ENCODE assay signal across 18 cellular contexts in genomic region chr5:68420476-68421344, GRCh38.
A peak's percentile ranks its signal among the peaks of the same experiment; 100 is the strongest.
DNase-seq lines count a peak whose midpoint lies in the region; ATAC-seq, FAIRE-seq and TF ChIP-seq lines count a peak whose summit lies in the region.
"Had no signal": no experiment of that assay in that cellular context is flagged by ENCODE, and none has a peak within 500 bp of the region (broad histone marks: within the 10 kb centered on the region; RNA-seq: fewer than 3 reads in every experiment).

No MANE protein-coding gene starts in this region.

- FAIRE-seq in H54 (lab: Jason Lieb, UNC): no peak
- FAIRE-seq: H1 had no signal

- H3K4me2 ChIP-seq in BLaER1 (peak overlapping the region; percentile 49; the same call in 1 of the 2 replicates), parathyroid adenoma (ENCODE audit: low read length) (no peak overlapping the region)
- H3K4me2 ChIP-seq: neural progenitor cell had no signal

- TF ChIP-seq POLR2A in H54 (IDR thresholded peaks at IDR 0.05; ENCODE audit: low read depth, low read length): no peak

- WGBS in heart right ventricle, 2 donors: 64% methylated on average over 10 of the region's 10 CpGs

- intact Hi-C loops in heart right ventricle (cut with DNase I): no loop called here

- H3K9me3 ChIP-seq in BLaER1 (no peaks in the 10 kb centered on the region), SJSA1 (replicated peaks) (no peaks in the 10 kb centered on the region), heart right ventricle (no peaks in the 10 kb centered on the region), parathyroid adenoma (ENCODE audit: control insufficient read depth, low read length) (no peaks in the 10 kb centered on the region)

- H3K27ac ChIP-seq in BLaER1: no peak overlapping the region
- H3K27ac ChIP-seq in SJSA1: no peak overlapping the region
- no peak overlapping the region for H3K27ac ChIP-seq in heart right ventricle
- peak overlapping the region; percentile 58 for H3K27ac ChIP-seq in parathyroid adenoma
- H3K27ac ChIP-seq: epithelial cell of prostate, neural progenitor cell, PC-9 had no signal

- peak overlapping the region; percentile 72 for H2AFZ ChIP-seq in parathyroid adenoma
- H2AFZ ChIP-seq: neural progenitor cell, PC-9 had no signal

- no peak overlapping the region for H3K9ac ChIP-seq in BLaER1
- H3K9ac ChIP-seq in parathyroid adenoma: no peak overlapping the region
- H3K9ac ChIP-seq: neural progenitor cell had no signal

- no peaks in the 10 kb centered on the region for H3K79me2 ChIP-seq in parathyroid adenoma

- H3K4me3 ChIP-seq in BLaER1 (no peak overlapping the region), SJSA1 (no peak overlapping the region), heart right ventricle (no peak overlapping the region), parathyroid adenoma (ENCODE audit: low read depth, low read length) (no peak overlapping the region)
- H3K4me3 ChIP-seq: neural progenitor cell, PC-9 had no signal

- ATAC-seq in heart right ventricle: peak; percentile 39 to 87 (median 70)
- no peak for ATAC-seq in GM18870 (IDR thresholded peaks at IDR 0.05; ENCODE audit: unreplicated experiment)
- ATAC-seq: stimulated activated naive B cell treated with anti-CD40 and anti-IgM and Interleukin-4, amounts not matched to agents 10 μg/mL and 1 μg/mL and 100 μg/mL, for 72 hours had no signal

- H3K36me3 ChIP-seq in BLaER1: no peaks in the 10 kb centered on the region
- no peaks in the 10 kb centered on the region for H3K36me3 ChIP-seq in SJSA1
- no peaks in the 10 kb centered on the region for H3K36me3 ChIP-seq in heart right ventricle
- no peaks in the 10 kb centered on the region for H3K36me3 ChIP-seq in parathyroid adenoma (ENCODE audit: control insufficient read depth, insufficient read depth, low read length)
- H3K36me3 ChIP-seq: neural progenitor cell had no signal

- no peaks in the 10 kb centered on the region for H4K20me1 ChIP-seq in BLaER1

- H3K4me1 ChIP-seq in BLaER1 (peaks cover 21% of the 10 kb centered on the region), SJSA1 (replicated peaks) (peaks cover 23% of the 10 kb centered on the region), heart right ventricle (peaks cover 5 to 38% (median 21%) of the 10 kb centered on the region in 9 donors), parathyroid adenoma (peaks cover 61% of the 10 kb centered on the region)

- DNase-seq in SJSA1 (ENCODE audit: low read depth in 1 of 2, low spot score in 2 of 2) (peak; percentile 25 to 52), heart right ventricle (peak; percentile 47 to 66), Ammon's horn (ENCODE audit: low spot score) (no peak), H54 (ENCODE audit: insufficient read length, low spot score) (no peak), Kasumi-1 (lab: John Stamatoyannopoulos, UW) (no peak)
- DNase-seq: activated CD4-positive, alpha-beta T cell treated with anti-CD3 and anti-CD28 coated beads for 48 hours; activated T-cell treated with anti-CD3 and anti-CD28 coated beads, Interleukin-2, amount 50 U/mL, for 1 hour; head of caudate nucleus; left colon; NCI-H1092 treated with DMSO at 0.1 percent for 48 hours; PC-9; stimulated activated naive B cell treated with anti-CD40 and anti-IgM and Interleukin-4, amounts not matched to agents 10 μg/mL and 1 μg/mL and 100 μg/mL, for 72 hours had no signal

- H3K27me3 ChIP-seq in BLaER1 (no peaks in the 10 kb centered on the region), SJSA1 (replicated peaks) (no peaks in the 10 kb centered on the region), heart right ventricle (no peaks in the 10 kb centered on the region), parathyroid adenoma (ENCODE audit: control insufficient read depth, insufficient read depth, low read length) (no peaks in the 10 kb centered on the region)
- H3K27me3 ChIP-seq: neural progenitor cell had no signal

- no peak for TF ChIP-seq CTCF in heart right ventricle (IDR thresholded peaks at IDR 0.05)
- TF ChIP-seq CTCF in parathyroid adenoma (IDR thresholded peaks at IDR 0.05): no peak

Comparison
In these comparisons a context has a peak if more than half of its experiments do, and no peak if none do; other contexts are left out.
1. DNase-seq: peak in SJSA1 (2 of 2) and heart right ventricle (2 of 2); none in Ammon's horn (single experiment), H54 (single experiment) and Kasumi-1 (0 of 2).